ENCODE assay signal across 29 cellular contexts in the genomic region with DNA sequence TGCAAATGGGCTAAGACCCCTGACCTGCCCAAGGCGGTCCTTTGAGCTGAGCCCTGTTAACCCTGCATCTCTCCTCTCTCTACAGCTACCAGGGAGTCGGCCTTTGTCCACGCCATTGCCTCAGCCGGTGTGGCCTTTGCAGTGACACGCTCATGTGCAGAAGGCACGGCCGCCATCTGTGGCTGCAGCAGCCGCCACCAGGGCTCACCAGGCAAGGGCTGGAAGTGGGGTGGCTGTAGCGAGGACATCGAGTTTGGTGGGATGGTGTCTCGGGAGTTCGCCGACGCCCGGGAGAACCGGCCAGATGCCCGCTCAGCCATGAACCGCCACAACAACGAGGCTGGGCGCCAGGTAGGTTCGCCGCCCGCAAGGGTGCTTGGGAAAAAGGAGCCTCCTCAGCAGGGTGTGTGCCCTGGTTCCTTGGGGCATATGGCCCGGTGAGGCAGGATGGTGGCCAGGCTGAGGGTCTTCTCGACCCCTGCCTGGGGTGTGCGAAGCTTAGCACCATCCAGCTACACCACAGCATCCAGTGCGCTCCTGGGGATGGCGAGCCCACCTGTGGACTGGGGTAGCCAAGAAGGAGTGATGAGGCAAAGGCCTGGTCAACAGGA. TPM values are rescaled to one million over a fixed set of nuclear protein-coding genes. Genes with fewer than 3 reads are reported as not detected.
"Had no signal": no experiment of that assay in that cellular context is flagged by ENCODE, and none has a peak within 500 bp of the region (broad histone marks: within the 10 kb centered on the region; RNA-seq: fewer than 3 reads in every experiment).

No MANE protein-coding gene starts in this region.

- H3K9ac ChIP-seq: parathyroid adenoma had no signal

- H3K4me3 ChIP-seq: adrenal gland, breast epithelium, colonic mucosa, dorsolateral prefrontal cortex, esophagus squamous epithelium, gastrocnemius medialis, right lobe of liver, skin epidermis had no signal

- H3K27ac Mint-ChIP-seq: activated CD8-positive, alpha-beta T cell treated with anti-CD3 and anti-CD28 coated beads, Interleukin-2, amount 10 ng/mL, durations not matched to agents 7 days and 5 days; activated naive CD8-positive, alpha-beta T cell; activated T-cell treated with anti-CD3 and anti-CD28 coated beads, Interleukin-2, amount 50 U/mL, for 24 hours; activated T-helper 17 cell treated with anti-CD3 and anti-CD28 coated beads, Interleukin-2, amount 50 U/mL, for 72 hours; effector memory CD8-positive, alpha-beta T cell; mesothelial cell of epicardium; nephron; stimulated activated naive B cell treated with anti-CD40 and anti-IgM and Interleukin-4, amounts not matched to agents 10 μg/mL and 1 μg/mL and 100 μg/mL, for 72 hours had no signal

- H3K36me3 ChIP-seq: adrenal gland, breast epithelium, colonic mucosa, esophagus squamous epithelium, gastrocnemius medialis, right lobe of liver had no signal

- H2AFZ ChIP-seq: parathyroid adenoma had no signal

- H3K9me3 Mint-ChIP-seq: activated T-cell treated with anti-CD3 and anti-CD28 coated beads, Interleukin-2, amount 50 U/mL, for 24 hours; activated T-helper 17 cell treated with anti-CD3 and anti-CD28 coated beads, Interleukin-2, amount 50 U/mL, for 72 hours; central memory CD8-positive, alpha-beta T cell; effector memory CD8-positive, alpha-beta T cell; mesothelial cell of epicardium had no signal

- H3K9me3 ChIP-seq: adrenal gland, breast epithelium, colonic mucosa, esophagus squamous epithelium, gastrocnemius medialis, right lobe of liver had no signal

- H3K4me1 ChIP-seq: adrenal gland, breast epithelium, colonic mucosa, gastrocnemius medialis, parathyroid adenoma, right lobe of liver had no signal

- H3K27ac ChIP-seq: adrenal gland, breast epithelium, colonic mucosa, dorsolateral prefrontal cortex, esophagus squamous epithelium, gastrocnemius medialis, parathyroid adenoma, right lobe of liver, skin epidermis, VCaP had no signal

- H3K79me2 ChIP-seq: parathyroid adenoma had no signal

- H3K36me3 Mint-ChIP-seq: activated naive CD8-positive, alpha-beta T cell; mesothelial cell of epicardium had no signal

- H3K4me1 Mint-ChIP-seq: activated T-helper 17 cell treated with anti-CD3 and anti-CD28 coated beads, Interleukin-2, amount 50 U/mL, for 72 hours; central memory CD8-positive, alpha-beta T cell; mesothelial cell of epicardium; nephron; stimulated activated naive B cell treated with anti-CD40 and anti-IgM and Interleukin-4, amounts not matched to agents 10 μg/mL and 1 μg/mL and 100 μg/mL, for 72 hours had no signal

- H3K27me3 ChIP-seq: adrenal gland, breast epithelium, colonic mucosa, right lobe of liver had no signal

- H3K4me3 Mint-ChIP-seq: activated CD8-positive, alpha-beta T cell treated with anti-CD3 and anti-CD28 coated beads, Interleukin-2, amount 10 ng/mL, durations not matched to agents 7 days and 5 days; activated naive CD8-positive, alpha-beta T cell; activated T-cell treated with anti-CD3 and anti-CD28 coated beads, Interleukin-2, amount 50 U/mL, for 24 hours; activated T-helper 17 cell treated with anti-CD3 and anti-CD28 coated beads, Interleukin-2, amount 50 U/mL, for 72 hours; central memory CD8-positive, alpha-beta T cell; effector memory CD8-positive, alpha-beta T cell; mesothelial cell of epicardium; nephron; stimulated activated naive B cell treated with anti-CD40 and anti-IgM and Interleukin-4, amounts not matched to agents 10 μg/mL and 1 μg/mL and 100 μg/mL, for 72 hours had no signal

- ATAC-seq: activated CD8-positive, alpha-beta T cell treated with anti-CD3 and anti-CD28 coated beads, Interleukin-2, amount 10 ng/mL, durations not matched to agents 7 days and 5 days; activated T-helper 17 cell treated with anti-CD3 and anti-CD28 coated beads, Interleukin-2, amount 50 U/mL, for 72 hours; effector memory CD8-positive, alpha-beta T cell; gastrocnemius medialis; right lobe of liver; SK-N-SH treated with all-trans-retinoic acid at 6 μM for 48 hours; stimulated activated naive B cell treated with anti-CD40 and anti-IgM and Interleukin-4, amounts not matched to agents 10 μg/mL and 1 μg/mL and 100 μg/mL, for 72 hours had no signal

- DNase-seq: activated CD4-positive, alpha-beta T cell treated with anti-CD3 and anti-CD28 coated beads, Interleukin-2, amount 50 U/mL, for 1 hour; activated CD4-positive, CD25-positive, alpha-beta regulatory T cell treated with anti-CD3 and anti-CD28 coated beads, Interleukin-2, amount 50 U/mL, for 72 hours; activated CD8-positive, alpha-beta T cell treated with anti-CD3 and anti-CD28 coated beads, Interleukin-2, amount 10 ng/mL, durations not matched to agents 7 days and 5 days; activated T-cell treated with anti-CD3 and anti-CD28 coated beads, Interleukin-2, amount 50 U/mL, for 24 hours; colonic mucosa; effector memory CD8-positive, alpha-beta T cell; esophagus squamous epithelium; gastrocnemius medialis; hypothalamus; stimulated activated CD4-positive, alpha-beta T cell treated with anti-CD3 and anti-CD28 coated beads, Interleukin-15, amount 100 ng/mL, for 24 hours; stimulated activated CD8-positive, alpha-beta memory T cell treated with anti-CD3 and anti-CD28 coated beads, Interleukin-4, amount 100 ng/mL, for 48 hours; stimulated activated naive B cell treated with anti-CD40 and anti-IgM and Interleukin-4, amounts not matched to agents 10 μg/mL and 1 μg/mL and 100 μg/mL, for 72 hours had no signal

RNA-seq across cellular contexts. Expression of a gene that starts 43.9 kb away (rescaled TPM):
- total RNA-seq: activated CD8-positive, alpha-beta T cell treated with anti-CD3 and anti-CD28 coated beads, Interleukin-2, amount 10 ng/mL, durations not matched to agents 7 days and 5 days; activated T-helper 17 cell treated with anti-CD3 and anti-CD28 coated beads, Interleukin-2, amount 50 U/mL, for 72 hours; adrenal gland; colonic mucosa; dorsolateral prefrontal cortex; endothelial cell of umbilical vein; gastrocnemius medialis; lung microvascular endothelial cell; right lobe of liver; T-helper 2 cell treated with Interferon-gamma antibody and Interleukin-4, amounts not matched to agents 100 ng/mL and 5 ng/mL, for 36 hours; urinary bladder had no signal
- polyA plus RNA-seq: adrenal gland, endothelial cell of umbilical vein, urinary bladder had no signal
